Comparison of ENCODE assay signal across 8 cellular contexts in the genomic region with DNA sequence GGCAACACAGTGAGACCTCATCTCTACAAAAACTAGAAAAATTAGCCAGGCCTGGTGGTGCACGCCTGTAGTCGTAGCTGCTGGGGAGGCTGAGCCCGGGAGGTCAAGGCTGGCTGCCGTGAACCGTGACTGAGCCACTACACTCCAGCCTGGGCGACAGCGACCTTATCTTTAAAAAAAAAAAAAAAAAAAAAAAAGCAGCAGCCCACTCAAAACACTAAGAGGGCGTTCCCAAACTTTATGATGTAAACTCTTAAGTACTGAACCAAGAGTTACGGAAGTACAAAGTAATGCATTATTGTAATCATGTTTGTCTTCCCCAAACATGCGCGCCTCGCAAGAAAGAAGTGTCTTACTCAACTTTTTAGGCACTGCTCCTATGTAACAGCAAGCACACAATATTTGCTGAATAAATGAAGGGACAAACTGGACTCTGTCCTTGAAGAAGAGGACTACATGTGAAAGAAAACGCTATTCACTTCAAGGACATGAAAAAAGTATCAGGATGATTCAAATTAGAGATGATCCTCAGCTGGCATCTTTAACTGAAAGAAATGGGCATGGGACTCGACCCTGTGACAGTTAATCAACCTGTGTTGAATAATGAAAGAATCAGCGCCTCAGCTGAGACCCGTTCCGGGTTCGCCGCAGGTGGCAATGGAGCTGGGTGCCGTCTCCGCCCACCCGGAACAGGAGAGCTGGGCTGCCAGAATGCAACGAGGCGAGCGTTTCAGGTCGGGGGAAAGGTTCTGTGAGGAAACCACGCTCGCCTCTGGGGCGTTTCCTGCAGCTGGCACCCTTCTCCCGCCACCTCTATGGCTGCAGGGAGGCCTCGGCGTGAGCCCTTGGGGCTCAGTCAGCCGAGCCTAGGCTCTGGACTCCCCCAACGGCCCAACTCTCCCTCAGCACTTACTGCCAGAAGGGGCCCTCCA. TPM values are rescaled to one million over a fixed set of nuclear protein-coding genes. Genes with fewer than 3 reads are reported as not detected.
DNase-seq lines count a peak whose midpoint lies in the region; ATAC-seq and TF ChIP-seq lines count a peak whose summit lies in the region.

No MANE protein-coding gene starts in this region.

- H3K27me3 ChIP-seq in CD4-positive, alpha-beta T cell (ENCODE audit: control insufficient read depth, insufficient read depth, low read length): no peaks in the 10 kb centered on the region
- H3K27me3 ChIP-seq in HL-60 (ENCODE audit: insufficient read depth, poor library complexity, severe bottlenecking) (no peaks in the 10 kb centered on the region), Panc1 (ENCODE audit: control insufficient read depth, insufficient read depth, low read length) (no peaks in the 10 kb centered on the region), neuron (ENCODE audit: insufficient read depth, low read length) (no peaks in the 10 kb centered on the region)

- H3K4me1 ChIP-seq in Panc1 (ENCODE audit: control insufficient read depth, insufficient read depth, low read length) (peaks cover 15% of the 10 kb centered on the region), neuron (ENCODE audit: insufficient read depth, low read length) (peaks cover 16% of the 10 kb centered on the region)

- H3K9me3 ChIP-seq in CD4-positive, alpha-beta T cell (ENCODE audit: control insufficient read depth, low read length): no peaks in the 10 kb centered on the region
- H3K9me3 ChIP-seq in Panc1 (ENCODE audit: control insufficient read depth, insufficient read depth, low read depth, low read length) (no peaks in the 10 kb centered on the region), neuron (ENCODE audit: low read length) (no peaks in the 10 kb centered on the region)

- POLR2A ChIA-PET in CD4-positive, alpha-beta T cell (lab: Charles Lee): interaction anchor here (0.7 to 49.9 kb wide), 26 partner anchors 8 to 740 kb away, joined by 3 to 4232 read pairs (median 6); a partner anchor contains a TSS
- POLR2A ChIA-PET in Panc1 (lab: Charles Lee): interaction anchor here (0.8 to 2.2 kb wide), 3 partner anchors 50 to 74 kb away, joined by 3 to 11 read pairs (median 4); no protein-coding TSS in a partner anchor

- peaks cover 41% of the 10 kb centered on the region for H3K36me3 Mint-ChIP-seq in CD4-positive, alpha-beta T cell (ENCODE audit: low read depth)

- in situ Hi-C loops in Panc1 (cut with HindIII; ENCODE audit: low pct_unique_long_range_greater_than_20kb, low sequenced_read_pairs): no loop called here

- H3K27ac Mint-ChIP-seq in CD4-positive, alpha-beta T cell: peak overlapping the region; percentile 96

- peak; percentile 77 to 88 (median 80) for DNase-seq in CD4-positive, alpha-beta T cell
- DNase-seq in HL-60 (ENCODE audit: low read depth in 1 of 2, low spot score in 1 of 2) (peak; percentile 74 to 80), Panc1 (ENCODE audit: low read depth, low spot score) (no peak), fibroblast of the conjunctiva (ENCODE audit: low read depth) (peak; percentile 26), substantia nigra (lab: John Stamatoyannopoulos, UW) (peak in 29 of 49 donors; percentile 20 to 78 (median 49))
- DNase-seq in activated T-helper 1 cell treated with anti-CD3 and anti-CD28 coated beads, Interleukin-2, amount 50 U/mL, for 16 hours (ENCODE audit: low read depth in 1 of 2, low spot score in 1 of 2): peak; percentile 72 to 75

- H3K9me3 Mint-ChIP-seq in CD4-positive, alpha-beta T cell: no peaks in the 10 kb centered on the region

- H3K36me3 ChIP-seq in Panc1 (ENCODE audit: control insufficient read depth, insufficient read depth, low read length) (peaks cover 5% of the 10 kb centered on the region; the same call in 1 of the 2 replicates), neuron (ENCODE audit: insufficient read depth, low read length) (peaks cover 13% of the 10 kb centered on the region)

- CTCF ChIA-PET in CD4-positive, alpha-beta T cell (lab: Charles Lee): interaction anchor here (0.8 to 4.1 kb wide), 26 partner anchors 11 to 375 kb away, joined by 3 to 115 read pairs (median 8); a partner anchor contains a TSS
- CTCF ChIA-PET in Panc1 (lab: Charles Lee): interaction anchor here (0.6 to 2.0 kb wide), 9 partner anchors 14 to 190 kb away, joined by 3 to 51 read pairs (median 4); a partner anchor contains a TSS

- peaks cover 67% of the 10 kb centered on the region for H3K4me1 Mint-ChIP-seq in CD4-positive, alpha-beta T cell (ENCODE audit: low read depth)

- TF ChIP-seq CTCF in CD4-positive, alpha-beta T cell (IDR thresholded peaks at IDR 0.05): no peak
- TF ChIP-seq CTCF in HL-60 (IDR thresholded peaks at IDR 0.05; ENCODE audit: insufficient read depth, low read length): no peak
- no peak for TF ChIP-seq CTCF in Panc1 (IDR thresholded peaks at IDR 0.05)

- peak overlapping the region; percentile 46 for H2AFZ ChIP-seq in neuron (ENCODE audit: low read depth, low read length)

- H3K4me3 ChIP-seq in HL-60 (replicated peaks; ENCODE audit: insufficient read depth, low read length): peak overlapping the region; percentile 80
- H3K4me3 ChIP-seq in Panc1 (ENCODE audit: low read depth in 2 of 2, low read length in 2 of 2): peak overlapping the region; percentile 81 to 97
- H3K4me3 ChIP-seq in neuron (ENCODE audit: low read length): peak overlapping the region; percentile 85

- peak overlapping the region; percentile 97 for H3K27ac ChIP-seq in CD4-positive, alpha-beta T cell (ENCODE audit: low read depth, low read length)
- peak overlapping the region; percentile 95 for H3K27ac ChIP-seq in HL-60 (replicated peaks)
- H3K27ac ChIP-seq in Panc1 (ENCODE audit: low read length): peak overlapping the region; percentile 98
- H3K27ac ChIP-seq in substantia nigra (ENCODE audit: low read depth, low read length, poor library complexity, severe bottlenecking): peak overlapping the region; percentile 98

- TSS peak; percentile 85 for BruUV-seq in Panc1 (replicated peaks; lab: Mats Ljungman, UMichigan)

- ATAC-seq in CD4-positive, alpha-beta T cell (ENCODE audit: poor library complexity): peak; percentile 65
- ATAC-seq in GM19467 (IDR thresholded peaks at IDR 0.05; ENCODE audit: unreplicated experiment) (peak; percentile 49), Panc1 (peak; percentile 79)

- intact Hi-C loops in CD4-positive, alpha-beta T cell (cut with DNase I, micrococcal nuclease): loop anchor here (1.0 to 10.0 kb wide), 6 partner anchors 21 to 125 kb away; a partner anchor contains a TSS
- intact Hi-C loops in Panc1 (cut with micrococcal nuclease; ENCODE audit: unreplicated experiment): loop anchor here (5.0 kb wide), 1 partner anchor 75 kb away; a partner anchor contains a TSS

- no peaks in the 10 kb centered on the region for H3K27me3 Mint-ChIP-seq in CD4-positive, alpha-beta T cell

- peak overlapping the region; percentile 100 for H3K4me3 Mint-ChIP-seq in CD4-positive, alpha-beta T cell

RNA-seq across cellular contexts. Expression of a gene that starts 0.7 kb away (rescaled TPM):
- 10 to 100 TPM; 49.9 to 51.3 TPM for total RNA-seq in CD4-positive, alpha-beta T cell
- 55.0 TPM for total RNA-seq in Panc1 (2021; ENCODE audit: unreplicated experiment)
- 42.1 TPM for polyA plus RNA-seq in Panc1 (2012; ENCODE audit: insufficient read length)

RNA-seq across cellular contexts. Expression of a gene that starts 48.4 kb away (rescaled TPM):
- 10 to 100 TPM; 17.4 to 21.9 TPM for total RNA-seq in CD4-positive, alpha-beta T cell
- total RNA-seq in Panc1 (2021; ENCODE audit: unreplicated experiment): 0.49 TPM
- not detected for polyA plus RNA-seq in Panc1 (2012; ENCODE audit: insufficient read length)

RNA-seq across cellular contexts. Expression of a gene that starts 48.6 kb away (rescaled TPM):
- 1,000 to 10,000 TPM; 4,357 to 4,503 TPM for total RNA-seq in CD4-positive, alpha-beta T cell
- 914 TPM for total RNA-seq in Panc1 (2021; ENCODE audit: unreplicated experiment)
- 836 TPM for polyA plus RNA-seq in Panc1 (2012; ENCODE audit: insufficient read length)

Comparison
In these comparisons a context has a peak if more than half of its experiments do, and no peak if none do; other contexts are left out.
1. RNA of a gene that starts 48.4 kb away (total RNA-seq): 17.4 to 21.9 TPM in CD4-positive, alpha-beta T cell; 0.49 TPM in Panc1 (single experiment); every median in the first group is over 10 times any median in the second.
2. Peak in every context shown above with its lines, with median percentiles within 50 percentile points of each other: ATAC-seq, H3K27ac ChIP-seq and H3K4me3 ChIP-seq.